In genomic region chr2:241702155-241702404, GRCh38 we compare ENCODE assay signal across 8 cellular contexts. TPM values are rescaled to one million over a fixed set of nuclear protein-coding genes. Genes with fewer than 3 reads are reported as not detected.
DNase-seq lines count a peak whose midpoint lies in the region; ATAC-seq, FAIRE-seq and TF ChIP-seq lines count a peak whose summit lies in the region.

No MANE protein-coding gene starts in this region.

- H3K27me3 Mint-ChIP-seq in stimulated activated naive B cell treated with anti-CD40 and anti-IgM and Interleukin-4, amounts not matched to agents 10 μg/mL and 1 μg/mL and 100 μg/mL, for 72 hours, result no peaks in the 10 kb centered on the region

- H3K9me3 Mint-ChIP-seq in stimulated activated naive B cell treated with anti-CD40 and anti-IgM and Interleukin-4, amounts not matched to agents 10 μg/mL and 1 μg/mL and 100 μg/mL, for 72 hours, result peaks cover 0 to 2% of the 10 kb centered on the region in 2 donors

- H3K9me3 ChIP-seq in GM12878 (replicated peaks; ENCODE audit: control insufficient read depth, insufficient read depth, low read length) (peaks cover 4% of the 10 kb centered on the region; the same call in 1 of the 3 replicates), mononuclear cell (ENCODE audit: low read depth, low read length) (no peaks in the 10 kb centered on the region)

- no peaks in the 10 kb centered on the region for H3K27me3 ChIP-seq in GM12878 (replicated peaks in 1 of 2; ENCODE audit: control insufficient read depth in 2 of 2, insufficient read depth in 2 of 2, low read length in 1 of 2)
- H3K27me3 ChIP-seq in mononuclear cell (ENCODE audit: insufficient read depth, low read length), result no peaks in the 10 kb centered on the region

- H3K4me3 ChIP-seq in GM12878 (peak overlapping the region; percentile 95), mononuclear cell (ENCODE audit: low read length) (peak overlapping the region; percentile 60)

- H3K4me1 ChIP-seq in GM12878 (ENCODE audit: control insufficient read depth, insufficient read depth, low read length) (0 out of 2 replicates have a peak, but pooled peaks cover 6% of the 10 kb centered on the region), mononuclear cell (ENCODE audit: insufficient read depth, low read length) (peaks cover 25% of the 10 kb centered on the region)

- BruUV-seq in GM12878 (replicated peaks; lab: Mats Ljungman, UMichigan), result no TSS peak

- no peak for TF ChIP-seq RAD21 in GM12878 (IDR thresholded peaks at IDR 0.05; ENCODE audit: insufficient read depth, low read depth, low read length)

- intact Hi-C loops in GM12878 (cut with micrococcal nuclease; ENCODE audit: unreplicated experiment), result loop anchor here (2.0 kb wide), 1 partner anchor 31 kb away; no protein-coding TSS in a partner anchor

- CTCF ChIA-PET in GM12878 (lab: Yijun Ruan, JAX), result interaction anchor here (0.9 to 3.5 kb wide), 6 partner anchors 10 to 177 kb away, joined by 3 to 18 read pairs (median 8); partner anchors contain the start of genes DTYMK and RTP5

- H3K79me2 ChIP-seq in GM12878 (ENCODE audit: control insufficient read depth, insufficient read depth, low read length), result peaks cover 14% of the 10 kb centered on the region

- TF ChIP-seq CTCF in GM10266 (IDR thresholded peaks at IDR 0.05; ENCODE audit: control insufficient read depth, insufficient read depth, low read depth, missing control alignments), result no peak
- TF ChIP-seq CTCF in GM12878 (IDR thresholded peaks at IDR 0.05 in 2 of 3, conservative IDR thresholded peaks at IDR 0.05 in 1 of 3; ENCODE audit: control insufficient read depth in 2 of 3, extremely low read depth in 1 of 3, insufficient read depth in 1 of 3, low read depth in 3 of 3, low read length in 3 of 3), result no peak

- WGBS in GM12878 (ENCODE audit: insufficient coverage, insufficient replicate concordance, low lambda C conversion rate, missing lambda C conversion rate), result no CpG with 5 or more reads among the region's 40 CpGs

- H3K4me1 Mint-ChIP-seq in stimulated activated naive B cell treated with anti-CD40 and anti-IgM and Interleukin-4, amounts not matched to agents 10 μg/mL and 1 μg/mL and 100 μg/mL, for 72 hours, result peaks cover 17 to 45% of the 10 kb centered on the region in 2 donors

- POLR2A ChIA-PET in GM12878 (lab: Charles Lee), result interaction anchor here (0.6 to 2.6 kb wide), 9 partner anchors 13 to 380 kb away, joined by 3 to 19 read pairs (median 3); partner anchors contain the start of genes D2HGDH, DTYMK and PDCD1

- peaks cover 5 to 7% of the 10 kb centered on the region in 2 experiments; a peak in 3 of 4 replicates for H3K36me3 ChIP-seq in GM12878 (ENCODE audit: control insufficient read depth in 2 of 2, insufficient read depth in 2 of 2, low read length in 1 of 2)

- no peak for TF ChIP-seq EP300 in GM12878 (IDR thresholded peaks at IDR 0.05; ENCODE audit: borderline replicate concordance in 1 of 2, control insufficient read depth in 1 of 2, low read depth in 2 of 2, low read length in 2 of 2)

- H3K9ac ChIP-seq in GM12878 (ENCODE audit: control insufficient read depth, insufficient read depth, low read length), result peak overlapping the region; percentile 79; the same call in 1 of the 2 replicates

- H3K4me2 ChIP-seq in GM12878 (ENCODE audit: control insufficient read depth, insufficient read depth), result no peak overlapping the region

- peak overlapping the region; percentile 87 to 88 for H3K4me3 Mint-ChIP-seq in stimulated activated naive B cell treated with anti-CD40 and anti-IgM and Interleukin-4, amounts not matched to agents 10 μg/mL and 1 μg/mL and 100 μg/mL, for 72 hours

- peak overlapping the region; percentile 89 for H3K27ac ChIP-seq in GM12878 (ENCODE audit: control insufficient read depth, insufficient read depth)

- DNase-seq in GM10266 (ENCODE audit: extremely low spot score), result peak; percentile 96
- peak; percentile 64 for DNase-seq in RPMI8226
- peak; percentile 15 for DNase-seq in GM12878 (ENCODE audit: low read depth, low spot score)
- no peak for DNase-seq in stimulated activated naive B cell treated with anti-CD40 and anti-IgM and Interleukin-4, amounts not matched to agents 10 μg/mL and 1 μg/mL and 100 μg/mL, for 72 hours
- DNase-seq in KBM-7, result no peak
- DNase-seq in inferior parietal cortex (ENCODE audit: extremely low spot score), result no peak
- no peak for DNase-seq in cerebellar cortex (ENCODE audit: low spot score)

- ATAC-seq in GM12878, result no peak
- no peak for ATAC-seq in stimulated activated naive B cell treated with anti-CD40 and anti-IgM and Interleukin-4, amounts not matched to agents 10 μg/mL and 1 μg/mL and 100 μg/mL, for 72 hours (replicated peaks)

- SMC1A ChIA-PET in GM12878 (lab: Charles Lee; ENCODE audit: uncharacterized antibody, unreplicated experiment), result interaction anchor here (0.6 to 1.9 kb wide), 6 partner anchors 14 to 175 kb away, joined by 3 to 9 read pairs (median 4); partner anchors contain the start of genes DTYMK and PDCD1

- in situ Hi-C loops in GM12878 (cut with MboI) (loop anchor here (5.0 kb wide), 1 partner anchor 175 kb away; no protein-coding TSS in a partner anchor), KBM-7 (cut with MboI; ENCODE audit: low pct_unique_long_range_greater_than_20kb, low sequenced_read_pairs) (no loop called here)

- no peak overlapping the region for H2AFZ ChIP-seq in GM12878 (ENCODE audit: control insufficient read depth, low read depth, low read length)

- H4K20me1 ChIP-seq in GM12878 (ENCODE audit: control insufficient read depth, insufficient read depth), result no peaks in the 10 kb centered on the region

- peak overlapping the region; percentile 99 for H3K27ac Mint-ChIP-seq in stimulated activated naive B cell treated with anti-CD40 and anti-IgM and Interleukin-4, amounts not matched to agents 10 μg/mL and 1 μg/mL and 100 μg/mL, for 72 hours

- TF ChIP-seq POLR2A in GM12878 (IDR thresholded peaks at IDR 0.05; ENCODE audit: low read depth, low read length), result no peak

- RAD21 ChIA-PET in GM12878 (lab: Charles Lee; ENCODE audit: unreplicated experiment), result interaction anchor here (0.6 to 2.9 kb wide), 9 partner anchors 16 to 391 kb away, joined by 3 to 18 read pairs (median 5); partner anchors contain the start of genes D2HGDH and DTYMK

- no peak for FAIRE-seq in GM12878 (lab: Jason Lieb, UNC)

- H3K36me3 Mint-ChIP-seq in stimulated activated naive B cell treated with anti-CD40 and anti-IgM and Interleukin-4, amounts not matched to agents 10 μg/mL and 1 μg/mL and 100 μg/mL, for 72 hours, result peaks cover 31 to 35% of the 10 kb centered on the region in 2 donors

RNA-seq across cellular contexts. Expression of gene ING5, which starts 0.2 kb away (rescaled TPM):
- 64.2 and 75.2 TPM in 2 replicates for total RNA-seq in GM12878 (2013; cell fraction: nucleolus; rRNA removed)
- total RNA-seq in GM12878 (2014; rRNA removed) (30.2 and 35.6 TPM in 2 replicates), GM12878 (2014; rRNA removed; fragmentation: Illumina TruSeq; extraction: Trizol) (29.5 and 29.8 TPM in 2 replicates), GM12878 (2021) (27.2 and 34.6 TPM in 2 replicates), mononuclear cell (38.5 TPM)
- 10.8 TPM for polyA plus RNA-seq in GM12878 (2011; ENCODE audit: low read depth)
- polyA plus RNA-seq in GM12878 (2011; rRNA removed) (31.4 and 34.9 TPM in 2 replicates), GM12878 (2014; fragmentation: Illumina TruSeq; extraction: Trizol) (24.6 TPM in 2 replicates), GM12878 (2014; fragmentation: Nextera tagmentation; extraction: Ambion mirVana) (10 to 100 TPM in 1 of 2 experiments, 1 to 10 TPM in 1; 10.0 to 13.2 TPM), GM12878 (2014; rRNA removed) (46.1 and 60.1 TPM in 2 replicates), GM12878 (2016; fragmentation: Nextera tagmentation; extraction: Ambion mirVana) (10 to 100 TPM; 16.9 to 19.3 TPM)
- polyA plus RNA-seq in GM12878 (2011; cell fraction: cytosol; rRNA removed), result 36.6 and 49.2 TPM in 2 replicates
- polyA plus RNA-seq in GM12878 (2011; cell fraction: nucleus; rRNA removed), result 78.3 and 86.2 TPM in 2 replicates
- 20.3 and 30.8 TPM in 2 replicates for polyA plus RNA-seq in GM12878 (2012)
- polyA minus RNA-seq in GM12878 (2011; rRNA and poly(A)+ RNA removed), result 25.3 and 35.7 TPM in 2 replicates
- 9.9 and 14.3 TPM in 2 replicates for polyA minus RNA-seq in GM12878 (2011; cell fraction: cytosol; rRNA and poly(A)+ RNA removed)
- 12.8 and 32.6 TPM in 2 replicates for polyA minus RNA-seq in GM12878 (2011; cell fraction: nucleus; rRNA and poly(A)+ RNA removed)

RNA-seq across cellular contexts. Expression of gene DTYMK, which starts 15.5 kb away (rescaled TPM):
- 39.4 and 41.5 TPM in 2 replicates for total RNA-seq in GM12878 (2013; cell fraction: nucleolus; rRNA removed)
- 75.7 and 80.5 TPM in 2 replicates for total RNA-seq in GM12878 (2014; rRNA removed)
- 40.7 and 43.5 TPM in 2 replicates for total RNA-seq in GM12878 (2014; rRNA removed; fragmentation: Illumina TruSeq; extraction: Trizol)
- total RNA-seq in GM12878 (2021), result 80.5 and 82.4 TPM in 2 replicates
- polyA plus RNA-seq in GM12878 (2011; ENCODE audit: low read depth), result 17.2 TPM
- 42.8 and 54.3 TPM in 2 replicates for polyA plus RNA-seq in GM12878 (2011; rRNA removed)
- polyA plus RNA-seq in GM12878 (2011; cell fraction: cytosol; rRNA removed), result 74.4 and 85.1 TPM in 2 replicates
- polyA plus RNA-seq in GM12878 (2011; cell fraction: nucleus; rRNA removed), result 60.3 and 64.3 TPM in 2 replicates
- 30.3 and 35.9 TPM in 2 replicates for polyA plus RNA-seq in GM12878 (2012)
- 13.1 and 33.4 TPM in 2 replicates for polyA plus RNA-seq in GM12878 (2014; fragmentation: Illumina TruSeq; extraction: Trizol)
- 10 to 100 TPM in 1 of 2 experiments, 1 to 10 TPM in 1; 7.0 to 20.5 TPM for polyA plus RNA-seq in GM12878 (2014; fragmentation: Nextera tagmentation; extraction: Ambion mirVana)
- 64.4 and 72.1 TPM in 2 replicates for polyA plus RNA-seq in GM12878 (2014; rRNA removed)
- polyA plus RNA-seq in GM12878 (2016; fragmentation: Nextera tagmentation; extraction: Ambion mirVana), result 100 to 1,000 TPM; 220 TPM
- polyA minus RNA-seq in GM12878 (2011; rRNA and poly(A)+ RNA removed), result 14.6 and 20.0 TPM in 2 replicates
- polyA minus RNA-seq in GM12878 (2011; cell fraction: cytosol; rRNA and poly(A)+ RNA removed), result 12.0 and 17.3 TPM in 2 replicates
- 10.8 and 17.8 TPM in 2 replicates for polyA minus RNA-seq in GM12878 (2011; cell fraction: nucleus; rRNA and poly(A)+ RNA removed)
- total RNA-seq in mononuclear cell, result 2.9 TPM

RNA-seq across cellular contexts. Expression of gene D2HGDH, which starts 32.4 kb away (rescaled TPM):
- 34.2 and 36.3 TPM in 2 replicates for total RNA-seq in GM12878 (2013; cell fraction: nucleolus; rRNA removed)
- total RNA-seq in GM12878 (2014; rRNA removed) (19.1 and 22.6 TPM in 2 replicates), GM12878 (2014; rRNA removed; fragmentation: Illumina TruSeq; extraction: Trizol) (6.3 and 8.2 TPM in 2 replicates), GM12878 (2021) (27.4 and 31.8 TPM in 2 replicates), mononuclear cell (7.7 TPM)
- 10.5 TPM for polyA plus RNA-seq in GM12878 (2011; ENCODE audit: low read depth)
- polyA plus RNA-seq in GM12878 (2011; rRNA removed) (6.0 and 8.6 TPM in 2 replicates), GM12878 (2014; fragmentation: Illumina TruSeq; extraction: Trizol) (1.7 and 5.2 TPM in 2 replicates), GM12878 (2014; fragmentation: Nextera tagmentation; extraction: Ambion mirVana) (1 to 10 TPM in 1 of 2 experiments, under 1 TPM in 1; 0.52 to 1.1 TPM), GM12878 (2014; rRNA removed) (32.1 and 39.5 TPM in 2 replicates), GM12878 (2016; fragmentation: Nextera tagmentation; extraction: Ambion mirVana) (10 to 100 TPM; 13.5 to 14.4 TPM)
- 7.2 and 15.3 TPM in 2 replicates for polyA plus RNA-seq in GM12878 (2011; cell fraction: cytosol; rRNA removed)
- 136 and 139 TPM in 2 replicates for polyA plus RNA-seq in GM12878 (2011; cell fraction: nucleus; rRNA removed)
- 32.6 and 34.8 TPM in 2 replicates for polyA plus RNA-seq in GM12878 (2012)
- 6.9 and 17.4 TPM in 2 replicates for polyA minus RNA-seq in GM12878 (2011; rRNA and poly(A)+ RNA removed)
- 3.7 and 6.8 TPM in 2 replicates for polyA minus RNA-seq in GM12878 (2011; cell fraction: cytosol; rRNA and poly(A)+ RNA removed)
- polyA minus RNA-seq in GM12878 (2011; cell fraction: nucleus; rRNA and poly(A)+ RNA removed), result 12.5 and 18.6 TPM in 2 replicates

Comparison
In these comparisons a context has a peak if more than half of its experiments do, and no peak if none do; other contexts are left out.
1. DNase-seq: peak in GM10266 (single experiment), RPMI8226 (single experiment) and GM12878 (single experiment); none in stimulated activated naive B cell treated with anti-CD40 and anti-IgM and Interleukin-4, amounts not matched to agents 10 μg/mL and 1 μg/mL and 100 μg/mL, for 72 hours (single experiment), KBM-7 (single experiment), inferior parietal cortex (single experiment) and cerebellar cortex (single experiment).
2. RNA of gene DTYMK, which starts 15.5 kb away (total RNA-seq): 39.4 to 82.4 TPM in GM12878; 2.9 TPM in mononuclear cell (single experiment); every median in the first group is over 10 times any median in the second.